2 cellular contexts compared by ENCODE assay signal in the genomic region with DNA sequence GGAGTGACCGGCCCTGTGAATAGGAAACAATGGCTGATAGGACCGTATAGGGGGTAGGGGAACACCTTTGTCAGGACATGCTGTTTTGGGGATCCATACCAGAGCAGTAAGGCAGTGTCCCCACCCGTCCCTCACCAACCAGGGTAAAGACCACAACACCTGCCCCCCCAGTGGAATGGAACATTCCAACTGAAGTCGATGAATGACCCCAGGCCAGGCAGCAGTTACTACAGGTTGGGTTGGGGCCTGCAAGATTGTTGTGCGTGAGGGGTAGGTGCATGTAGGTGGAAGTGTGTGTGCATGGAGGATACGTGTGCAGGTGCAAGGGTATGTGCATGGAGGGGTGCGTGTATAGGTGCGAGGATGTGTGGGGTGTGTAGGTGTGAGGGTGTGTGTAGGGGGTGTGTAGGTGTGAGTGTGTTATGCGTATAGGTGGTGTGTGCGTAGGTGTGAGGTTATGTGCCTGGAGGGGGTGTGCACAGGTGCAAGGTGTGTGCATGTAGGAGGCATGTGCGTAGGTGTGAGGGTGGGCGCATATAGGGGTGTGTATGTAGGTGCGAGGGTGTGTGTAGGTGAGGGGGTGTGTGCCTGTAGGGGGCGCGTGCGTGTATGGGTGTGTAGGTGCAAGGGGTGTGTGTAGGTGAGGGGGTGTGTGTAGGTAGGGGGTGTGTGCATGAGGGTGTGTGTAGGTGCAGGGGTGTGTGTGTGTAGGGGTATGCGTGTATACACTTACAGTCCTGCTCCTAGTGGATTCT.
TF ChIP-seq lines count a peak whose summit lies in the region.

No MANE protein-coding gene starts in this region.

TF ChIP-seq in A549, 52 proteins besides CTCF, POLR2A, EP300 and RAD21 (continued from another document):
- TF ChIP-seq, protein P1, sequence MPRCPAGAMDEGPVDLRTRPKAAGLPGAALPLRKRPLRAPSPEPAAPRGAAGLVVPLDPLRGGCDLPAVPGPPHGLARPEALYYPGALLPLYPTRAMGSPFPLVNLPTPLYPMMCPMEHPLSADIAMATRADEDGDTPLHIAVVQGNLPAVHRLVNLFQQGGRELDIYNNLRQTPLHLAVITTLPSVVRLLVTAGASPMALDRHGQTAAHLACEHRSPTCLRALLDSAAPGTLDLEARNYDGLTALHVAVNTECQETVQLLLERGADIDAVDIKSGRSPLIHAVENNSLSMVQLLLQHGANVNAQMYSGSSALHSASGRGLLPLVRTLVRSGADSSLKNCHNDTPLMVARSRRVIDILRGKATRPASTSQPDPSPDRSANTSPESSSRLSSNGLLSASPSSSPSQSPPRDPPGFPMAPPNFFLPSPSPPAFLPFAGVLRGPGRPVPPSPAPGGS (IDR thresholded peaks at IDR 0.05): no peak
- TF ChIP-seq POLR2AphosphoS2 (conservative IDR thresholded peaks at IDR 0.05; ENCODE audit: low read length): no peak
- no peak for TF ChIP-seq PHF8 (IDR thresholded peaks at IDR 0.05; ENCODE audit: borderline replicate concordance, low read depth)
- TF ChIP-seq NPAS2 (CRISPR knock-in tag; IDR thresholded peaks at IDR 0.05; ENCODE audit: borderline replicate concordance): no peak
- no peak for TF ChIP-seq KDM5A (IDR thresholded peaks at IDR 0.05)
- TF ChIP-seq TFCP2L1 (CRISPR knock-in tag; IDR thresholded peaks at IDR 0.05): no peak
- TF ChIP-seq HOXA7 (CRISPR knock-in tag; IDR thresholded peaks at IDR 0.05): no peak
- no peak for TF ChIP-seq MAZ (IDR thresholded peaks at IDR 0.05; ENCODE audit: borderline replicate concordance, low read depth, low read length)
- TF ChIP-seq ZNF302 (CRISPR knock-in tag; IDR thresholded peaks at IDR 0.05): no peak
- no peak for TF ChIP-seq HDAC2 (IDR thresholded peaks at IDR 0.05)
- no peak for TF ChIP-seq EHMT2 (IDR thresholded peaks at IDR 0.05; ENCODE audit: low read depth)
- TF ChIP-seq, protein P2, sequence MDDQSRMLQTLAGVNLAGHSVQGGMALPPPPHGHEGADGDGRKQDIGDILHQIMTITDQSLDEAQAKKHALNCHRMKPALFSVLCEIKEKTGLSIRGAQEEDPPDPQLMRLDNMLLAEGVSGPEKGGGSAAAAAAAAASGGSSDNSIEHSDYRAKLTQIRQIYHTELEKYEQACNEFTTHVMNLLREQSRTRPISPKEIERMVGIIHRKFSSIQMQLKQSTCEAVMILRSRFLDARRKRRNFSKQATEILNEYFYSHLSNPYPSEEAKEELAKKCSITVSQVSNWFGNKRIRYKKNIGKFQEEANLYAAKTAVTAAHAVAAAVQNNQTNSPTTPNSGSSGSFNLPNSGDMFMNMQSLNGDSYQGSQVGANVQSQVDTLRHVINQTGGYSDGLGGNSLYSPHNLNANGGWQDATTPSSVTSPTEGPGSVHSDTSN (IDR thresholded peaks at IDR 0.05): no peak
- no peak for TF ChIP-seq FOSL2 (IDR thresholded peaks at IDR 0.05)
- no peak for TF ChIP-seq FOSL2 (CRISPR knock-in tag; IDR thresholded peaks at IDR 0.05)
- no peak for TF ChIP-seq GATA3 (IDR thresholded peaks at IDR 0.05; ENCODE audit: borderline replicate concordance)
- TF ChIP-seq, protein P3, sequence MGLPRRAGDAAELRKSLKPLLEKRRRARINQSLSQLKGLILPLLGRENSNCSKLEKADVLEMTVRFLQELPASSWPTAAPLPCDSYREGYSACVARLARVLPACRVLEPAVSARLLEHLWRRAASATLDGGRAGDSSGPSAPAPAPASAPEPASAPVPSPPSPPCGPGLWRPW (IDR thresholded peaks at IDR 0.05): no peak
- TF ChIP-seq CBX2 (IDR thresholded peaks at IDR 0.05; ENCODE audit: borderline replicate concordance, low read depth): no peak

TF ChIP-seq in GM23338, 12 proteins besides CTCF, POLR2A, EP300 and RAD21 (continued from another document):
- TF ChIP-seq, protein P4, sequence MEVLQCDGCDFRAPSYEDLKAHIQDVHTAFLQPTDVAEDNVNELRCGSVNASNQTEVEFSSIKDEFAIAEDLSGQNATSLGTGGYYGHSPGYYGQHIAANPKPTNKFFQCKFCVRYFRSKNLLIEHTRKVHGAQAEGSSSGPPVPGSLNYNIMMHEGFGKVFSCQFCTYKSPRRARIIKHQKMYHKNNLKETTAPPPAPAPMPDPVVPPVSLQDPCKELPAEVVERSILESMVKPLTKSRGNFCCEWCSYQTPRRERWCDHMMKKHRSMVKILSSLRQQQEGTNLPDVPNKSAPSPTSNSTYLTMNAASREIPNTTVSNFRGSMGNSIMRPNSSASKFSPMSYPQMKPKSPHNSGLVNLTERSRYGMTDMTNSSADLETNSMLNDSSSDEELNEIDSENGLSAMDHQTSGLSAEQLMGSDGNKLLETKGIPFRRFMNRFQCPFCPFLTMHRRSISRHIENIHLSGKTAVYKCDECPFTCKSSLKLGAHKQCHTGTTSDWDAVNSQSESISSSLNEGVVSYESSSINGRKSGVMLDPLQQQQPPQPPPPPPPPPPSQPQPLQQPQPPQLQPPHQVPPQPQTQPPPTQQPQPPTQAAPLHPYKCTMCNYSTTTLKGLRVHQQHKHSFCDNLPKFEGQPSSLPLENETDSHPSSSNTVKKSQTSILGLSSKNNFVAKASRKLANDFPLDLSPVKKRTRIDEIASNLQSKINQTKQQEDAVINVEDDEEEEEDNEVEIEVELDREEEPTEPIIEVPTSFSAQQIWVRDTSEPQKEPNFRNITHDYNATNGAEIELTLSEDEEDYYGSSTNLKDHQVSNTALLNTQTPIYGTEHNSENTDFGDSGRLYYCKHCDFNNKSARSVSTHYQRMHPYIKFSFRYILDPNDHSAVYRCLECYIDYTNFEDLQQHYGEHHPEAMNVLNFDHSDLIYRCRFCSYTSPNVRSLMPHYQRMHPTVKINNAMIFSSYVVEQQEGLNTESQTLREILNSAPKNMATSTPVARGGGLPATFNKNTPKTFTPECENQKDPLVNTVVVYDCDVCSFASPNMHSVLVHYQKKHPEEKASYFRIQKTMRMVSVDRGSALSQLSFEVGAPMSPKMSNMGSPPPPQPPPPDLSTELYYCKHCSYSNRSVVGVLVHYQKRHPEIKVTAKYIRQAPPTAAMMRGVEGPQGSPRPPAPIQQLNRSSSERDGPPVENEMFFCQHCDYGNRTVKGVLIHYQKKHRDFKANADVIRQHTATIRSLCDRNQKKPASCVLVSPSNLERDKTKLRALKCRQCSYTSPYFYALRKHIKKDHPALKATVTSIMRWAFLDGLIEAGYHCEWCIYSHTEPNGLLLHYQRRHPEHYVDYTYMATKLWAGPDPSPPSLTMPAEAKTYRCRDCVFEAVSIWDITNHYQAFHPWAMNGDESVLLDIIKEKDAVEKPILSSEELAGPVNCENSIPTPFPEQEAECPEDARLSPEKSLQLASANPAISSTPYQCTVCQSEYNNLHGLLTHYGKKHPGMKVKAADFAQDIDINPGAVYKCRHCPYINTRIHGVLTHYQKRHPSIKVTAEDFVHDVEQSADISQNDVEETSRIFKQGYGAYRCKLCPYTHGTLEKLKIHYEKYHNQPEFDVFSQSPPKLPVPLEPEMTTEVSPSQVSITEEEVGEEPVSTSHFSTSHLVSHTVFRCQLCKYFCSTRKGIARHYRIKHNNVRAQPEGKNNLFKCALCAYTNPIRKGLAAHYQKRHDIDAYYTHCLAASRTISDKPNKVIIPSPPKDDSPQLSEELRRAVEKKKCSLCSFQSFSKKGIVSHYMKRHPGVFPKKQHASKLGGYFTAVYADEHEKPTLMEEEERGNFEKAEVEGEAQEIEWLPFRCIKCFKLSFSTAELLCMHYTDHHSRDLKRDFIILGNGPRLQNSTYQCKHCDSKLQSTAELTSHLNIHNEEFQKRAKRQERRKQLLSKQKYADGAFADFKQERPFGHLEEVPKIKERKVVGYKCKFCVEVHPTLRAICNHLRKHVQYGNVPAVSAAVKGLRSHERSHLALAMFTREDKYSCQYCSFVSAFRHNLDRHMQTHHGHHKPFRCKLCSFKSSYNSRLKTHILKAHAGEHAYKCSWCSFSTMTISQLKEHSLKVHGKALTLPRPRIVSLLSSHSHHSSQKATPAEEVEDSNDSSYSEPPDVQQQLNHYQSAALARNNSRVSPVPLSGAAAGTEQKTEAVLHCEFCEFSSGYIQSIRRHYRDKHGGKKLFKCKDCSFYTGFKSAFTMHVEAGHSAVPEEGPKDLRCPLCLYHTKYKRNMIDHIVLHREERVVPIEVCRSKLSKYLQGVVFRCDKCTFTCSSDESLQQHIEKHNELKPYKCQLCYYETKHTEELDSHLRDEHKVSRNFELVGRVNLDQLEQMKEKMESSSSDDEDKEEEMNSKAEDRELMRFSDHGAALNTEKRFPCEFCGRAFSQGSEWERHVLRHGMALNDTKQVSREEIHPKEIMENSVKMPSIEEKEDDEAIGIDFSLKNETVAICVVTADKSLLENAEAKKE (CRISPR knock-in tag; IDR thresholded peaks at IDR 0.05): no peak
- TF ChIP-seq ZNF114 (CRISPR knock-in tag; IDR thresholded peaks at IDR 0.05) (no peak), EZH2phosphoT487 (IDR thresholded peaks at IDR 0.05; ENCODE audit: unreplicated experiment) (no peak), CREB1 (CRISPR knock-in tag; IDR thresholded peaks at IDR 0.05; ENCODE audit: low read depth) (no peak), JUNB (IDR thresholded peaks at IDR 0.05; ENCODE audit: unreplicated experiment) (no peak), ZNF331 (CRISPR knock-in tag; IDR thresholded peaks at IDR 0.05; ENCODE audit: low read depth) (no peak), REST (IDR thresholded peaks at IDR 0.05; ENCODE audit: unreplicated experiment) (no peak), STAT1 (IDR thresholded peaks at IDR 0.05; ENCODE audit: unreplicated experiment) (no peak), NANOG (IDR thresholded peaks at IDR 0.05; ENCODE audit: borderline replicate concordance) (no peak), EZH2 (IDR thresholded peaks at IDR 0.05; ENCODE audit: low read depth, unreplicated experiment) (no peak)
- TF ChIP-seq, protein P5, sequence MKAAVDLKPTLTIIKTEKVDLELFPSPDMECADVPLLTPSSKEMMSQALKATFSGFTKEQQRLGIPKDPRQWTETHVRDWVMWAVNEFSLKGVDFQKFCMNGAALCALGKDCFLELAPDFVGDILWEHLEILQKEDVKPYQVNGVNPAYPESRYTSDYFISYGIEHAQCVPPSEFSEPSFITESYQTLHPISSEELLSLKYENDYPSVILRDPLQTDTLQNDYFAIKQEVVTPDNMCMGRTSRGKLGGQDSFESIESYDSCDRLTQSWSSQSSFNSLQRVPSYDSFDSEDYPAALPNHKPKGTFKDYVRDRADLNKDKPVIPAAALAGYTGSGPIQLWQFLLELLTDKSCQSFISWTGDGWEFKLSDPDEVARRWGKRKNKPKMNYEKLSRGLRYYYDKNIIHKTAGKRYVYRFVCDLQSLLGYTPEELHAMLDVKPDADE (IDR thresholded peaks at IDR 0.05): no peak
